In genomic region chr11:57072640-57073039, GRCh38 we compare ENCODE assay signal across 12 cellular contexts.
DNase-seq lines count a peak whose midpoint lies in the region; ATAC-seq and TF ChIP-seq lines count a peak whose summit lies in the region.
"Had no signal": no experiment of that assay in that cellular context is flagged by ENCODE, and none has a peak within 500 bp of the region (broad histone marks: within the 10 kb centered on the region; RNA-seq: fewer than 3 reads in every experiment).

No MANE protein-coding gene starts in this region.

- H3K27me3 ChIP-seq in AG04450 (ENCODE audit: control insufficient read depth, insufficient read depth, low read length) (no peaks in the 10 kb centered on the region), PC-3 (ENCODE audit: low read length) (no peaks in the 10 kb centered on the region)
- H3K27me3 ChIP-seq: SJCRH30 had no signal

- CTCF ChIA-PET in AG04450 (lab: Charles Lee) (interaction anchor here (1.2 to 4.0 kb wide), 2 partner anchors 177 to 231 kb away, joined by 3 to 40 read pairs; no protein-coding TSS in a partner anchor), PC-3 (lab: Charles Lee) (interaction anchor here (0.8 kb wide), 1 partner anchor 176 kb away, joined by 5 read pairs; no protein-coding TSS in a partner anchor)

- no peaks in the 10 kb centered on the region for H4K20me1 ChIP-seq in PC-3 (ENCODE audit: low read length)

- no peaks in the 10 kb centered on the region for H3K36me3 ChIP-seq in PC-3 (ENCODE audit: low read depth, low read length)
- H3K36me3 ChIP-seq: SJCRH30 had no signal

- peak overlapping the region; percentile 45 for H3K4me2 ChIP-seq in PC-3 (ENCODE audit: low read length)

- peaks cover 8% of the 10 kb centered on the region for H3F3A ChIP-seq in PC-3 (ENCODE audit: low read length, unreplicated experiment)

- peaks cover 27% of the 10 kb centered on the region for H3K4me1 ChIP-seq in PC-3 (ENCODE audit: insufficient read depth, low read length)
- H3K4me1 ChIP-seq: SJCRH30 had no signal

- H3K9me2 ChIP-seq in PC-3 (replicated peaks; ENCODE audit: low read length): peaks cover 6% of the 10 kb centered on the region; the same call in 1 of the 2 replicates

- DNase-seq in AG04450 (ENCODE audit: low read depth, low spot score): peak; percentile 88
- DNase-seq in PC-3: peak; percentile 97
- peak; percentile 93 for DNase-seq in non-pigmented ciliary epithelial cell (ENCODE audit: low read depth)
- no peak for DNase-seq in T-helper 2 cell
- DNase-seq in activated CD4-positive, alpha-beta T cell treated with anti-CD3 and anti-CD28 coated beads for 1 hour: no peak
- DNase-seq: CD4-positive, CD25-positive, alpha-beta regulatory T cell; naive thymus-derived CD8-positive, alpha-beta T cell; NCI-H1436; SJCRH30 had no signal

- no peaks in the 10 kb centered on the region for H3K9me3 ChIP-seq in AG04450 (ENCODE audit: control insufficient read depth, insufficient read depth, low read length)
- no peaks in the 10 kb centered on the region for H3K9me3 ChIP-seq in PC-3 (ENCODE audit: low read length)
- H3K9me3 ChIP-seq: SJCRH30 had no signal

- TF ChIP-seq CTCF in AG04450 (IDR thresholded peaks at IDR 0.05; ENCODE audit: low read depth, low read length) (no peak), PC-3 (conservative IDR thresholded peaks at IDR 0.05; ENCODE audit: low read depth, low read length) (no peak)

- peak; percentile 80 for ATAC-seq in PC-3
- ATAC-seq in esophagus mucosa: peak; percentile 97
- ATAC-seq in HG03565 (IDR thresholded peaks at IDR 0.05; ENCODE audit: unreplicated experiment): no peak
- no peak for ATAC-seq in GM19035 (IDR thresholded peaks at IDR 0.05; ENCODE audit: unreplicated experiment)
- ATAC-seq: naive thymus-derived CD8-positive, alpha-beta T cell had no signal

- H2AFZ ChIP-seq in PC-3 (ENCODE audit: low read length): no peak overlapping the region

- H3K27ac ChIP-seq in AG04450 (ENCODE audit: low read depth, low read length): no peak overlapping the region
- peak overlapping the region; percentile 92 for H3K27ac ChIP-seq in PC-3 (ENCODE audit: low read length)
- H3K27ac ChIP-seq: SJCRH30 had no signal

- POLR2A ChIA-PET in AG04450 (lab: Yijun Ruan, JAX) (no interaction called here), PC-3 (lab: Charles Lee; ENCODE audit: unreplicated experiment) (no interaction called here)

- peak overlapping the region; percentile 64 for H3K9ac ChIP-seq in PC-3 (ENCODE audit: low read length)

- no peak overlapping the region for H3K4me3 ChIP-seq in AG04450 (ENCODE audit: low read depth, low read length)
- H3K4me3 ChIP-seq in PC-3 (ENCODE audit: low read length): no peak overlapping the region
- H3K4me3 ChIP-seq: SJCRH30 had no signal

- BruUV-seq in PC-3 (replicated peaks; lab: Mats Ljungman, UMichigan): no TSS peak

- intact Hi-C loops in PC-3 (cut with micrococcal nuclease): no loop called here

- no peaks in the 10 kb centered on the region for H3K79me2 ChIP-seq in PC-3 (ENCODE audit: low read length)

Comparison
In these comparisons a context has a peak if more than half of its experiments do, and no peak if none do; other contexts are left out.
1. DNase-seq: peak in AG04450 (single experiment), PC-3 (single experiment) and non-pigmented ciliary epithelial cell (single experiment); none in T-helper 2 cell (0 of 5) and activated CD4-positive, alpha-beta T cell treated with anti-CD3 and anti-CD28 coated beads for 1 hour (single experiment).
2. ATAC-seq: peak in PC-3 (single experiment) and esophagus mucosa (single experiment); none in HG03565 (single experiment) and GM19035 (single experiment).